Comparison of ENCODE assay signal across 8 cellular contexts in the genomic region with DNA sequence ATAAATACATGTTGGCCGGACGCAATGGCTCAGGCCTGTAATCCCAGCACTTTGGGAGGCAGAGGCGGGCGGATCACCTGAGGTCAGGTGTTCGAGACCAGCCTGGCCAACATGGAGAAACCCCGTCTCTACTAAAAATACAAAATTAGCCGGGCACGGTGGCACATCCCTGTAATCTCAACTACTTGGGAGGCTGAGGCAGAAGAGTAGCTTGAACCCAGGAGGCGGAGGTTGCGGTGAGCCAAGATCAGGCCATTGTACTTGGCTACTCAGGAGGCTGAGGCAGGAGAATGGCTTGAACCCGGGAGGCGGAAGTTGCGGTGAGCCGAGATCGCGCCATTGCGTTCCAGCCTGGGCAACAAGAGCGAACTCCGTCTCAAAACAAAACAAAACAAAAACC. TPM values are rescaled to one million over a fixed set of nuclear protein-coding genes. Genes with fewer than 3 reads are reported as not detected.
DNase-seq lines count a peak whose midpoint lies in the region; ATAC-seq and TF ChIP-seq lines count a peak whose summit lies in the region.
"Not testable (repeated sequence)": the region's sequence is repeated elsewhere in the genome, so short reads cannot be mapped to it uniquely, and the experiment has no call there.

No MANE protein-coding gene starts in this region.

- H3K4me1 ChIP-seq in ACC112 (ENCODE audit: control insufficient read depth, insufficient read depth, low read length, unreplicated experiment); NT2/D1 (ENCODE audit: insufficient read depth, insufficient read length); adipocyte (ENCODE audit: control insufficient read depth, insufficient read depth, low read length): not testable (repeated sequence)
- H3K4me1 ChIP-seq in esophagus muscularis mucosa (peaks cover 23 to 26% (median 24%) of the 10 kb centered on the region in 4 donors), psoas muscle (peaks cover 13% of the 10 kb centered on the region)

- H3K79me2 ChIP-seq in ACC112 (ENCODE audit: control insufficient read depth, insufficient read depth, low read length, unreplicated experiment): peaks cover 43% of the 10 kb centered on the region

- H3K4me1 Mint-ChIP-seq in activated CD4-positive, alpha-beta memory T cell treated with anti-CD3 and anti-CD28 coated beads for 36 hours (ENCODE audit: low read depth): peaks cover 25% of the 10 kb centered on the region
- H3K4me1 Mint-ChIP-seq in mesothelial cell of epicardium: peaks cover 16% of the 10 kb centered on the region

- H2AFZ ChIP-seq in ACC112 (ENCODE audit: low read length, unreplicated experiment): not testable (repeated sequence)

- ATAC-seq in psoas muscle: not testable (repeated sequence)

- intact Hi-C loops in activated CD4-positive, alpha-beta memory T cell treated with anti-CD3 and anti-CD28 coated beads for 36 hours (cut with micrococcal nuclease); psoas muscle (cut with DNase I): not testable (repeated sequence)
- intact Hi-C loops in esophagus muscularis mucosa (cut with DNase I): loop anchor here (5.0 kb wide), 1 partner anchor 107 kb away; no protein-coding TSS in a partner anchor

- H3K9ac ChIP-seq in NT2/D1 (ENCODE audit: insufficient read length, low read depth): not testable (repeated sequence)
- peak overlapping the region; percentile 96 for H3K9ac ChIP-seq in adipocyte (ENCODE audit: low read length)

- POLR2A ChIA-PET in activated CD4-positive, alpha-beta memory T cell treated with anti-CD3 and anti-CD28 coated beads for 36 hours (lab: Charles Lee): interaction anchor here (2.1 to 2.7 kb wide), 2 partner anchors 106 to 299 kb away, joined by 8 to 18 read pairs; a partner anchor contains a TSS

- not testable (repeated sequence) for H3K9me3 Mint-ChIP-seq in activated CD4-positive, alpha-beta memory T cell treated with anti-CD3 and anti-CD28 coated beads for 36 hours; mesothelial cell of epicardium

- 94% methylated on average over 19 of the region's 19 CpGs for WGBS in esophagus muscularis mucosa
- 92 to 94% (median 92%) methylated on average over 19 of the region's 19 CpGs for whole genome bisulfite sequencing in psoas muscle, 3 donors

- TF ChIP-seq POLR2A in esophagus muscularis mucosa (IDR thresholded peaks at IDR 0.05; ENCODE audit: low read depth): not testable (repeated sequence)

- not testable (repeated sequence) for H3K27ac ChIP-seq in ACC112 (ENCODE audit: low read depth, low read length); psoas muscle
- H3K27ac ChIP-seq in esophagus muscularis mucosa (replicated peaks in 1 of 4): peak overlapping the region in 1 of 4 donors; percentile 89

- not testable (repeated sequence) for H3K27me3 ChIP-seq in ACC112 (ENCODE audit: insufficient read depth, low read length); NT2/D1 (ENCODE audit: insufficient read depth, insufficient read length); adipocyte (replicated peaks; ENCODE audit: control insufficient read depth, insufficient read depth, low read length); esophagus muscularis mucosa; psoas muscle (ENCODE audit: insufficient read depth in 3 of 3, low read length in 2 of 3)

- H3K36me3 ChIP-seq in ACC112 (ENCODE audit: insufficient read depth, low read length): not testable (repeated sequence)
- H3K36me3 ChIP-seq in NT2/D1 (ENCODE audit: insufficient read depth, insufficient read length, low read length) (peaks cover 52% of the 10 kb centered on the region), adipocyte (ENCODE audit: control insufficient read depth, insufficient read depth, low read length, severe bottlenecking) (peaks cover 23% of the 10 kb centered on the region), esophagus muscularis mucosa (peaks cover 16 to 50% (median 29%) of the 10 kb centered on the region in 4 donors), psoas muscle (ENCODE audit: insufficient read depth in 1 of 2, low read depth in 1 of 2) (peaks cover 0 to 49% of the 10 kb centered on the region in 2 donors)

- not testable (repeated sequence) for H3K27ac Mint-ChIP-seq in activated CD4-positive, alpha-beta memory T cell treated with anti-CD3 and anti-CD28 coated beads for 36 hours; mesothelial cell of epicardium

- CTCF ChIA-PET in activated CD4-positive, alpha-beta memory T cell treated with anti-CD3 and anti-CD28 coated beads for 36 hours (lab: Charles Lee): interaction anchor here (0.7 to 6.0 kb wide), 17 partner anchors 10 to 294 kb away, joined by 3 to 125 read pairs (median 5); a partner anchor contains a TSS

- TF ChIP-seq EP300 in esophagus muscularis mucosa (IDR thresholded peaks at IDR 0.05): not testable (repeated sequence)

- H3K27me3 Mint-ChIP-seq in activated CD4-positive, alpha-beta memory T cell treated with anti-CD3 and anti-CD28 coated beads for 36 hours; mesothelial cell of epicardium (ENCODE audit: low read depth): not testable (repeated sequence)

- H3K9me3 ChIP-seq in NT2/D1 (ENCODE audit: insufficient read depth, low read length); adipocyte (ENCODE audit: control insufficient read depth, low read length); esophagus muscularis mucosa; psoas muscle: not testable (repeated sequence)

- not testable (repeated sequence) for DNase-seq in HFF-Myc (ENCODE audit: extremely low read depth, low read depth); NT2/D1 (ENCODE audit: low read depth, low spot score); activated CD4-positive, alpha-beta memory T cell treated with anti-CD3 and anti-CD28 coated beads for 36 hours; adipocyte (ENCODE audit: low read depth); esophagus muscularis mucosa (ENCODE audit: extremely low spot score); mesothelial cell of epicardium (ENCODE audit: low spot score in 2 of 2, unreplicated experiment in 2 of 2); psoas muscle

- H3K4me3 Mint-ChIP-seq in activated CD4-positive, alpha-beta memory T cell treated with anti-CD3 and anti-CD28 coated beads for 36 hours: peak overlapping the region; percentile 94
- peak overlapping the region; percentile 96 for H3K4me3 Mint-ChIP-seq in mesothelial cell of epicardium

- peaks cover 16% of the 10 kb centered on the region for H3K36me3 Mint-ChIP-seq in activated CD4-positive, alpha-beta memory T cell treated with anti-CD3 and anti-CD28 coated beads for 36 hours
- H3K36me3 Mint-ChIP-seq in mesothelial cell of epicardium: peaks cover 19% of the 10 kb centered on the region

- not testable (repeated sequence) for TF ChIP-seq CTCF in HFF-Myc (IDR thresholded peaks at IDR 0.05; ENCODE audit: low read depth, low read length, missing control alignments); esophagus muscularis mucosa (IDR thresholded peaks at IDR 0.05); mesothelial cell of epicardium (IDR thresholded peaks at IDR 0.05; ENCODE audit: unreplicated experiment); psoas muscle (IDR thresholded peaks at IDR 0.05)

- H3K4me3 ChIP-seq in ACC112 (ENCODE audit: low read depth, low read length) (peak overlapping the region; percentile 97), HFF-Myc (replicated peaks; ENCODE audit: low read depth, low read length) (peak overlapping the region; percentile 86), NT2/D1 (ENCODE audit: insufficient read length, low read depth) (peak overlapping the region; percentile 77), adipocyte (ENCODE audit: low read length) (peak overlapping the region; percentile 96), esophagus muscularis mucosa (peak overlapping the region; percentile 80 to 94 (median 84)), psoas muscle (peak overlapping the region; percentile 96)

RNA-seq across cellular contexts. Expression of a gene that starts 1.5 kb away (rescaled TPM):
- 10 to 100 TPM; 38.8 to 42.4 TPM for total RNA-seq in activated CD4-positive, alpha-beta memory T cell treated with anti-CD3 and anti-CD28 coated beads for 36 hours
- total RNA-seq in esophagus muscularis mucosa: 10 to 100 TPM; 15.0 to 33.9 (median 21.9) TPM
- total RNA-seq in mesothelial cell of epicardium: 88.8 to 97.0 TPM (median 91.4 TPM) in 3 replicates
- total RNA-seq in psoas muscle: 10 to 100 TPM; 10.9 to 23.5 (median 17.7) TPM
- 10 to 100 TPM in 1 of 3 donors, 1 to 10 TPM in 2; 9.3 to 15.1 (median 9.9) TPM for polyA plus RNA-seq in psoas muscle

RNA-seq across cellular contexts. Expression of a gene that starts 43.6 kb away (rescaled TPM):
- total RNA-seq in activated CD4-positive, alpha-beta memory T cell treated with anti-CD3 and anti-CD28 coated beads for 36 hours: 10 to 100 TPM; 32.8 to 34.4 TPM
- total RNA-seq in esophagus muscularis mucosa: 10 to 100 TPM; 16.1 to 29.5 (median 21.4) TPM
- total RNA-seq in mesothelial cell of epicardium: 19.8 to 20.6 TPM (median 20.4 TPM) in 3 replicates
- 10 to 100 TPM; 13.8 to 23.6 (median 17.4) TPM for total RNA-seq in psoas muscle
- 10 to 100 TPM; 33.8 to 47.8 (median 35.5) TPM for polyA plus RNA-seq in psoas muscle

RNA-seq across cellular contexts. Expression of a gene that starts 48.3 kb away (rescaled TPM):
- total RNA-seq in activated CD4-positive, alpha-beta memory T cell treated with anti-CD3 and anti-CD28 coated beads for 36 hours: 1 to 10 TPM; 3.3 to 3.9 TPM
- 1 to 10 TPM; 2.9 to 8.8 (median 4.4) TPM for total RNA-seq in esophagus muscularis mucosa
- total RNA-seq in mesothelial cell of epicardium: 3.8 to 4.3 TPM (median 4.3 TPM) in 3 replicates
- total RNA-seq in psoas muscle: 1 to 10 TPM in 3 of 4 donors, under 1 TPM in 1; 0.92 to 2.3 (median 1.8) TPM
- 1 to 10 TPM in 2 of 3 donors, under 1 TPM in 1; 0.91 to 1.5 (median 1.3) TPM for polyA plus RNA-seq in psoas muscle
